In the genomic region with DNA sequence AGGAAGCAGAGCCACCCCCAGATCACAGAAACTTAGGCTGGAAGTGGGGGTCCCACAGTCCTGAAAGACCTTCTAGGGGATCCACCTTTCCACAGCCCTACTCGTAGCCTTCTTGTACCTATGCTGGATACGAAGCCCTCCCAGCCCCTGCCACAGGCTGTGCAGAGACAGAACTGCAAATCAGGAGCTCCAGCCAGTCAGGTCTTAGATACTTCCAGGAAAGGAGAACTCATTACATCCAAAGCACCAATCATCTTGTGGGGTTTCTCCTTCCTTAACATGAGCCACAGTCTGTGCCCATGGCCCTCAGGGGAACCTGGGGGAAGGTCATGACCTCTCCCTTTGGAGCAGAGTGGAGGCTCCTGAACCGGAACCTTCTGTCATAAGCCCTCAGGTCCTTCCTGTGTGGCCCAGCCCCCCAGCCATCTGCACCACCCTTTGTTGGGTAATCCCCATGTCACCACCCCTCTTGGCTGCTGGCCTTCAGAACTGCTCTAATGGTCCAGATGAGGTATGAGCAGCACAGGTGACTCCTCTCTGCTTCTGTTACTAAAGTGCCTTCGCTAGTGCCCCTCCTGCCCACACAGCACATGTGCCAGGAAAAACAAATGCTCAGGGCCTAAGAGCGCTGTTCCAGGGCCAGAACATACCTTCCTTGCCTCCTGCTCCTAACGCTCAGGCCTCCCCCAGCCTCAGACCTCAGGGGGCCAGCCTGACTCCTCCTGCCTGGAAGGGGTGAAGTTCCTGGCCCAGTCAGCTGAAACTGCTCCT, we compare ENCODE assay signal across 1 cellular context.
TF ChIP-seq lines count a peak whose summit lies in the region.

No MANE protein-coding gene starts in this region.

TF ChIP-seq in HepG2, 621 proteins besides CTCF, POLR2A, EP300 and RAD21 (continued from another document and continues in another):
- TF ChIP-seq, protein P1, sequence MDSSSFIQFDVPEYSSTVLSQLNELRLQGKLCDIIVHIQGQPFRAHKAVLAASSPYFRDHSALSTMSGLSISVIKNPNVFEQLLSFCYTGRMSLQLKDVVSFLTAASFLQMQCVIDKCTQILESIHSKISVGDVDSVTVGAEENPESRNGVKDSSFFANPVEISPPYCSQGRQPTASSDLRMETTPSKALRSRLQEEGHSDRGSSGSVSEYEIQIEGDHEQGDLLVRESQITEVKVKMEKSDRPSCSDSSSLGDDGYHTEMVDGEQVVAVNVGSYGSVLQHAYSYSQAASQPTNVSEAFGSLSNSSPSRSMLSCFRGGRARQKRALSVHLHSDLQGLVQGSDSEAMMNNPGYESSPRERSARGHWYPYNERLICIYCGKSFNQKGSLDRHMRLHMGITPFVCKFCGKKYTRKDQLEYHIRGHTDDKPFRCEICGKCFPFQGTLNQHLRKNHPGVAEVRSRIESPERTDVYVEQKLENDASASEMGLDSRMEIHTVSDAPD (CRISPR knock-in tag; IDR thresholded peaks at IDR 0.05), result no peak
- TF ChIP-seq NFE2L1 (CRISPR knock-in tag; IDR thresholded peaks at IDR 0.05; ENCODE audit: borderline replicate concordance) (no peak), TAF1 (CRISPR knock-in tag; IDR thresholded peaks at IDR 0.05) (peak; percentile 15; the same call in 1 of the 2 replicates), EEA1 (CRISPR knock-in tag; IDR thresholded peaks at IDR 0.05; ENCODE audit: borderline replicate concordance) (no peak), RFXAP (CRISPR knock-in tag; IDR thresholded peaks at IDR 0.05; ENCODE audit: borderline replicate concordance) (no peak), ZNF841 (CRISPR knock-in tag; IDR thresholded peaks at IDR 0.05; ENCODE audit: borderline replicate concordance) (no peak), RARG (CRISPR knock-in tag; IDR thresholded peaks at IDR 0.05; ENCODE audit: low read depth) (no peak), HOXA3 (CRISPR knock-in tag; IDR thresholded peaks at IDR 0.05) (peak; percentile 58; the same call in 1 of the 2 replicates), MIER2 (CRISPR knock-in tag; IDR thresholded peaks at IDR 0.05) (peak; percentile 55; the same call in 1 of the 2 replicates), NFYC (CRISPR knock-in tag; IDR thresholded peaks at IDR 0.05) (no peak), TBP (CRISPR knock-in tag; IDR thresholded peaks at IDR 0.05) (no peak), ZBTB20 (CRISPR knock-in tag; IDR thresholded peaks at IDR 0.05; ENCODE audit: borderline replicate concordance, low read depth) (no peak), ZNF598 (CRISPR knock-in tag; IDR thresholded peaks at IDR 0.05; ENCODE audit: borderline replicate concordance) (no peak), BCL6 (CRISPR knock-in tag; IDR thresholded peaks at IDR 0.05) (0 out of 2 replicates have a peak, but pooled peaks have one; percentile 8), ZNF792 (CRISPR knock-in tag; IDR thresholded peaks at IDR 0.05) (0 out of 2 replicates have a peak, but pooled peaks have one; percentile 38), FOSL2 (CRISPR knock-in tag; IDR thresholded peaks at IDR 0.05) (peak; percentile 39; the same call in 1 of the 2 replicates), ARNT2 (CRISPR knock-in tag; IDR thresholded peaks at IDR 0.05; ENCODE audit: low read depth) (peak; percentile 64; the same call in 1 of the 2 replicates), ZNF546 (CRISPR knock-in tag; conservative IDR thresholded peaks at IDR 0.05) (no peak), FOXO1 (CRISPR knock-in tag; IDR thresholded peaks at IDR 0.05) (no peak), AKAP8 (CRISPR knock-in tag; IDR thresholded peaks at IDR 0.05) (no peak; the same call in 1 of the 2 replicates), IRF2 (CRISPR knock-in tag; IDR thresholded peaks at IDR 0.05) (0 out of 2 replicates have a peak, but pooled peaks have one; percentile 5), CBX2 (IDR thresholded peaks at IDR 0.05; ENCODE audit: low read depth, low read length) (no peak), CBX2 (CRISPR knock-in tag; IDR thresholded peaks at IDR 0.05; ENCODE audit: low read depth) (no peak), ZNF430 (CRISPR knock-in tag; IDR thresholded peaks at IDR 0.05) (peak; percentile 65; the same call in 1 of the 2 replicates), KDM4B (CRISPR knock-in tag; IDR thresholded peaks at IDR 0.05) (no peak), KAT8 (CRISPR knock-in tag; IDR thresholded peaks at IDR 0.05) (0 out of 2 replicates have a peak, but pooled peaks have one; percentile 31), PHF21A (CRISPR knock-in tag; IDR thresholded peaks at IDR 0.05) (0 out of 2 replicates have a peak, but pooled peaks have one; percentile 37), RXRA (CRISPR knock-in tag; IDR thresholded peaks at IDR 0.05) (peak; percentile 65), ZNF782 (CRISPR knock-in tag; IDR thresholded peaks at IDR 0.05; ENCODE audit: borderline replicate concordance) (0 out of 2 replicates have a peak, but pooled peaks have one; percentile 46), NR3C1 (CRISPR knock-in tag; IDR thresholded peaks at IDR 0.05) (no peak), NONO (IDR thresholded peaks at IDR 0.05) (no peak), NONO (CRISPR knock-in tag; conservative IDR thresholded peaks at IDR 0.05) (no peak), FOXA3 (CRISPR knock-in tag; IDR thresholded peaks at IDR 0.05) (peak; percentile 34; the same call in 1 of the 2 replicates), ZNF737 (CRISPR knock-in tag; IDR thresholded peaks at IDR 0.05; ENCODE audit: borderline replicate concordance) (no peak), ZBTB7A (CRISPR knock-in tag; IDR thresholded peaks at IDR 0.05) (peak; percentile 74; the same call in 1 of the 2 replicates), ZC3H4 (CRISPR knock-in tag; IDR thresholded peaks at IDR 0.05; ENCODE audit: borderline replicate concordance) (no peak)
- TF ChIP-seq, protein P2, sequence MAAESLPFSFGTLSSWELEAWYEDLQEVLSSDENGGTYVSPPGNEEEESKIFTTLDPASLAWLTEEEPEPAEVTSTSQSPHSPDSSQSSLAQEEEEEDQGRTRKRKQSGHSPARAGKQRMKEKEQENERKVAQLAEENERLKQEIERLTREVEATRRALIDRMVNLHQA (CRISPR knock-in tag; IDR thresholded peaks at IDR 0.05), result no peak
- TF ChIP-seq, protein P3, sequence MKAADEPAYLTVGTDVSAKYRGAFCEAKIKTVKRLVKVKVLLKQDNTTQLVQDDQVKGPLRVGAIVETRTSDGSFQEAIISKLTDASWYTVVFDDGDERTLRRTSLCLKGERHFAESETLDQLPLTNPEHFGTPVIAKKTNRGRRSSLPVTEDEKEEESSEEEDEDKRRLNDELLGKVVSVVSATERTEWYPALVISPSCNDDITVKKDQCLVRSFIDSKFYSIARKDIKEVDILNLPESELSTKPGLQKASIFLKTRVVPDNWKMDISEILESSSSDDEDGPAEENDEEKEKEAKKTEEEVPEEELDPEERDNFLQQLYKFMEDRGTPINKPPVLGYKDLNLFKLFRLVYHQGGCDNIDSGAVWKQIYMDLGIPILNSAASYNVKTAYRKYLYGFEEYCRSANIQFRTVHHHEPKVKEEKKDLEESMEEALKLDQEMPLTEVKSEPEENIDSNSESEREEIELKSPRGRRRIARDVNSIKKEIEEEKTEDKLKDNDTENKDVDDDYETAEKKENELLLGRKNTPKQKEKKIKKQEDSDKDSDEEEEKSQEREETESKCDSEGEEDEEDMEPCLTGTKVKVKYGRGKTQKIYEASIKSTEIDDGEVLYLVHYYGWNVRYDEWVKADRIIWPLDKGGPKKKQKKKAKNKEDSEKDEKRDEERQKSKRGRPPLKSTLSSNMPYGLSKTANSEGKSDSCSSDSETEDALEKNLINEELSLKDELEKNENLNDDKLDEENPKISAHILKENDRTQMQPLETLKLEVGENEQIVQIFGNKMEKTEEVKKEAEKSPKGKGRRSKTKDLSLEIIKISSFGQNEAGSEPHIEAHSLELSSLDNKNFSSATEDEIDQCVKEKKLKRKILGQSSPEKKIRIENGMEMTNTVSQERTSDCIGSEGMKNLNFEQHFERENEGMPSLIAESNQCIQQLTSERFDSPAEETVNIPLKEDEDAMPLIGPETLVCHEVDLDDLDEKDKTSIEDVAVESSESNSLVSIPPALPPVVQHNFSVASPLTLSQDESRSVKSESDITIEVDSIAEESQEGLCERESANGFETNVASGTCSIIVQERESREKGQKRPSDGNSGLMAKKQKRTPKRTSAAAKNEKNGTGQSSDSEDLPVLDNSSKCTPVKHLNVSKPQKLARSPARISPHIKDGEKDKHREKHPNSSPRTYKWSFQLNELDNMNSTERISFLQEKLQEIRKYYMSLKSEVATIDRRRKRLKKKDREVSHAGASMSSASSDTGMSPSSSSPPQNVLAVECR (CRISPR knock-in tag; IDR thresholded peaks at IDR 0.05; ENCODE audit: borderline replicate concordance), result peak; percentile 18; the same call in 1 of the 2 replicates
- TF ChIP-seq, protein P4, sequence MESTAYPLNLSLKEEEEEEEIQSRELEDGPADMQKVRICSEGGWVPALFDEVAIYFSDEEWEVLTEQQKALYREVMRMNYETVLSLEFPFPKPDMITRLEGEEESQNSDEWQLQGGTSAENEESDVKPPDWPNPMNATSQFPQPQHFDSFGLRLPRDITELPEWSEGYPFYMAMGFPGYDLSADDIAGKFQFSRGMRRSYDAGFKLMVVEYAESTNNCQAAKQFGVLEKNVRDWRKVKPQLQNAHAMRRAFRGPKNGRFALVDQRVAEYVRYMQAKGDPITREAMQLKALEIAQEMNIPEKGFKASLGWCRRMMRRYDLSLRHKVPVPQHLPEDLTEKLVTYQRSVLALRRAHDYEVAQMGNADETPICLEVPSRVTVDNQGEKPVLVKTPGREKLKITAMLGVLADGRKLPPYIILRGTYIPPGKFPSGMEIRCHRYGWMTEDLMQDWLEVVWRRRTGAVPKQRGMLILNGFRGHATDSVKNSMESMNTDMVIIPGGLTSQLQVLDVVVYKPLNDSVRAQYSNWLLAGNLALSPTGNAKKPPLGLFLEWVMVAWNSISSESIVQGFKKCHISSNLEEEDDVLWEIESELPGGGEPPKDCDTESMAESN (CRISPR knock-in tag; conservative IDR thresholded peaks at IDR 0.05), result 0 out of 2 replicates have a peak, but pooled peaks have one; percentile 32
- TF ChIP-seq, protein P5, sequence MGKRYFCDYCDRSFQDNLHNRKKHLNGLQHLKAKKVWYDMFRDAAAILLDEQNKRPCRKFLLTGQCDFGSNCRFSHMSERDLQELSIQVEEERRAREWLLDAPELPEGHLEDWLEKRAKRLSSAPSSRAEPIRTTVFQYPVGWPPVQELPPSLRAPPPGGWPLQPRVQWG (CRISPR knock-in tag; IDR thresholded peaks at IDR 0.05; ENCODE audit: borderline replicate concordance, low read depth), result no peak
- TF ChIP-seq, protein P6, sequence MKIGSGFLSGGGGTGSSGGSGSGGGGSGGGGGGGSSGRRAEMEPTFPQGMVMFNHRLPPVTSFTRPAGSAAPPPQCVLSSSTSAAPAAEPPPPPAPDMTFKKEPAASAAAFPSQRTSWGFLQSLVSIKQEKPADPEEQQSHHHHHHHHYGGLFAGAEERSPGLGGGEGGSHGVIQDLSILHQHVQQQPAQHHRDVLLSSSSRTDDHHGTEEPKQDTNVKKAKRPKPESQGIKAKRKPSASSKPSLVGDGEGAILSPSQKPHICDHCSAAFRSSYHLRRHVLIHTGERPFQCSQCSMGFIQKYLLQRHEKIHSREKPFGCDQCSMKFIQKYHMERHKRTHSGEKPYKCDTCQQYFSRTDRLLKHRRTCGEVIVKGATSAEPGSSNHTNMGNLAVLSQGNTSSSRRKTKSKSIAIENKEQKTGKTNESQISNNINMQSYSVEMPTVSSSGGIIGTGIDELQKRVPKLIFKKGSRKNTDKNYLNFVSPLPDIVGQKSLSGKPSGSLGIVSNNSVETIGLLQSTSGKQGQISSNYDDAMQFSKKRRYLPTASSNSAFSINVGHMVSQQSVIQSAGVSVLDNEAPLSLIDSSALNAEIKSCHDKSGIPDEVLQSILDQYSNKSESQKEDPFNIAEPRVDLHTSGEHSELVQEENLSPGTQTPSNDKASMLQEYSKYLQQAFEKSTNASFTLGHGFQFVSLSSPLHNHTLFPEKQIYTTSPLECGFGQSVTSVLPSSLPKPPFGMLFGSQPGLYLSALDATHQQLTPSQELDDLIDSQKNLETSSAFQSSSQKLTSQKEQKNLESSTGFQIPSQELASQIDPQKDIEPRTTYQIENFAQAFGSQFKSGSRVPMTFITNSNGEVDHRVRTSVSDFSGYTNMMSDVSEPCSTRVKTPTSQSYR (CRISPR knock-in tag; IDR thresholded peaks at IDR 0.05; ENCODE audit: borderline replicate concordance), result peak; percentile 91
- TF ChIP-seq, protein P7, sequence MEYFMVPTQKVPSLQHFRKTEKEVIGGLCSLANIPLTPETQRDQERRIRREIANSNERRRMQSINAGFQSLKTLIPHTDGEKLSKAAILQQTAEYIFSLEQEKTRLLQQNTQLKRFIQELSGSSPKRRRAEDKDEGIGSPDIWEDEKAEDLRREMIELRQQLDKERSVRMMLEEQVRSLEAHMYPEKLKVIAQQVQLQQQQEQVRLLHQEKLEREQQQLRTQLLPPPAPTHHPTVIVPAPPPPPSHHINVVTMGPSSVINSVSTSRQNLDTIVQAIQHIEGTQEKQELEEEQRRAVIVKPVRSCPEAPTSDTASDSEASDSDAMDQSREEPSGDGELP (IDR thresholded peaks at IDR 0.05; ENCODE audit: borderline replicate concordance, low read depth), result peak; percentile 52; the same call in 1 of the 2 replicates
- TF ChIP-seq, protein P8, sequence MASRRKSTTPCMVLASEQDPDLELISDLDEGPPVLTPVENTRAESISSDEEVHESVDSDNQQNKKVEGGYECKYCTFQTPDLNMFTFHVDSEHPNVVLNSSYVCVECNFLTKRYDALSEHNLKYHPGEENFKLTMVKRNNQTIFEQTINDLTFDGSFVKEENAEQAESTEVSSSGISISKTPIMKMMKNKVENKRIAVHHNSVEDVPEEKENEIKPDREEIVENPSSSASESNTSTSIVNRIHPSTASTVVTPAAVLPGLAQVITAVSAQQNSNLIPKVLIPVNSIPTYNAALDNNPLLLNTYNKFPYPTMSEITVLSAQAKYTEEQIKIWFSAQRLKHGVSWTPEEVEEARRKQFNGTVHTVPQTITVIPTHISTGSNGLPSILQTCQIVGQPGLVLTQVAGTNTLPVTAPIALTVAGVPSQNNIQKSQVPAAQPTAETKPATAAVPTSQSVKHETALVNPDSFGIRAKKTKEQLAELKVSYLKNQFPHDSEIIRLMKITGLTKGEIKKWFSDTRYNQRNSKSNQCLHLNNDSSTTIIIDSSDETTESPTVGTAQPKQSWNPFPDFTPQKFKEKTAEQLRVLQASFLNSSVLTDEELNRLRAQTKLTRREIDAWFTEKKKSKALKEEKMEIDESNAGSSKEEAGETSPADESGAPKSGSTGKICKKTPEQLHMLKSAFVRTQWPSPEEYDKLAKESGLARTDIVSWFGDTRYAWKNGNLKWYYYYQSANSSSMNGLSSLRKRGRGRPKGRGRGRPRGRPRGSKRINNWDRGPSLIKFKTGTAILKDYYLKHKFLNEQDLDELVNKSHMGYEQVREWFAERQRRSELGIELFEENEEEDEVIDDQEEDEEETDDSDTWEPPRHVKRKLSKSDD (CRISPR knock-in tag; IDR thresholded peaks at IDR 0.05; ENCODE audit: low read depth), result no peak
- TF ChIP-seq, protein P9, sequence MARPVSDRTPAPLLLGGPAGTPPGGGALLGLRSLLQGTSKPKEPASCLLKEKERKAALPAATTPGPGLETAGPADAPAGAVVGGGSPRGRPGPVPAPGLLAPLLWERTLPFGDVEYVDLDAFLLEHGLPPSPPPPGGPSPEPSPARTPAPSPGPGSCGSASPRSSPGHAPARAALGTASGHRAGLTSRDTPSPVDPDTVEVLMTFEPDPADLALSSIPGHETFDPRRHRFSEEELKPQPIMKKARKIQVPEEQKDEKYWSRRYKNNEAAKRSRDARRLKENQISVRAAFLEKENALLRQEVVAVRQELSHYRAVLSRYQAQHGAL (CRISPR knock-in tag; IDR thresholded peaks at IDR 0.05; ENCODE audit: not compliant biosample characterization), result no peak
- TF ChIP-seq, protein P10, sequence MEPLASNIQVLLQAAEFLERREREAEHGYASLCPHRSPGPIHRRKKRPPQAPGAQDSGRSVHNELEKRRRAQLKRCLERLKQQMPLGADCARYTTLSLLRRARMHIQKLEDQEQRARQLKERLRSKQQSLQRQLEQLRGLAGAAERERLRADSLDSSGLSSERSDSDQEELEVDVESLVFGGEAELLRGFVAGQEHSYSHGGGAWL (CRISPR knock-in tag; IDR thresholded peaks at IDR 0.05), result peak; percentile 58; the same call in 1 of the 2 replicates
